ENCODE assay signal across 25 cellular contexts in the genomic region with DNA sequence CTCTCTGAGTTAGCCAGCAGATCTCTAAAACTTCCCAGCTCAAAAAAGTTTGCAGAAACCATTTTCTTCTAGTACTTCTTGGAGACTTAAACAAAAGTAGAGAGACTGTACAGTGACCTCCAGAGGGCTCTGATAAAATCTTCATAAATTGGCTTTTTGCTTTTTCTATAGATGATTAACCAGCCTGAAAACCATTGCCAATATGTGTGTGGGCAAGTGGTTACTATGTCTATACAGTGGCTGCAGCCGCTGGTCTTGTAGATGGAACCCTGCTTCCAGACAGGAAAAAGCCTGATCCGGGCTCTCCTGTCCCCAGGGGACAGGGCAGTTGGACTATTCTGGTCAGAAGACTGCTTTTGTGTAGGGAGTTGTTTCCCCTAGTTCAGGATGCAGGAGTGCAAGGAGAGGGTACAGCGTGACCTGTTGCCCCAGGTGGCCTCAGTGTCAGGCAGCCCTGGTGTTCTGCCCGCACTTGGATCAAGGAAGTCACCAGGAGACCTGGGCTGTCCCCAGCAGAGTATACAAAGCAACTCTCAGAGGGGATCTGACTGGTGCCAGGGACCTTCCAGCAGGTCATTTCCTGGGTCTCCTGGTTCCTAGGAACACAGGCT.
"Had no signal": no experiment of that assay in that cellular context is flagged by ENCODE, and none has a peak within 500 bp of the region (broad histone marks: within the 10 kb centered on the region; RNA-seq: fewer than 3 reads in every experiment).

No MANE protein-coding gene starts in this region.

- H3K27me3 ChIP-seq: adrenal gland, breast epithelium had no signal

- H3K4me1 ChIP-seq: breast epithelium had no signal

- H3K36me3 ChIP-seq: adrenal gland, breast epithelium had no signal

- H3K9me3 ChIP-seq: adrenal gland, breast epithelium had no signal

- DNase-seq: activated CD4-positive, alpha-beta T cell treated with anti-CD3 and anti-CD28 coated beads for 48 hours; activated CD4-positive, alpha-beta T cell treated with anti-CD3 and anti-CD28 coated beads, Interleukin-2, amount 50 U/mL, for 4 hours; activated CD4-positive, CD25-positive, alpha-beta regulatory T cell treated with anti-CD3 and anti-CD28 coated beads, Interleukin-2, amount 50 U/mL, for 72 hours; activated CD8-positive, alpha-beta memory T cell treated with anti-CD3 and anti-CD28 coated beads, Interleukin-2, amount 50 U/mL, for 48 hours; activated CD8-positive, alpha-beta T cell treated with anti-CD3 and anti-CD28 coated beads, Interleukin-2, amount 10 ng/mL, durations not matched to agents 7 days and 5 days; activated naive CD4-positive, alpha-beta T cell treated with anti-CD3 and anti-CD28 coated beads, Interleukin-2, amount 50 U/mL, for 16 hours; activated naive CD8-positive, alpha-beta T cell treated with anti-CD3 and anti-CD28 coated beads, Interleukin-2, amount 10 ng/mL, durations not matched to agents 7 days and 5 days; activated T-cell treated with anti-CD3 and anti-CD28 coated beads, Interleukin-2, amount 50 U/mL, for 1 hour; adrenal gland; anterior cingulate cortex; central memory CD4-positive, alpha-beta T cell; Karpas-422; MM.1S; NCI-H1105; NCI-H1436; NCI-H1694 treated with DMSO at 0.1 percent for 48 hours; NCI-H2029 treated with DMSO at 0.1 percent for 48 hours; NCI-H510A treated with DMSO at 0.1 percent for 48 hours; NCI-H69; SIG-M5; T-helper 17 cell; T-helper 9 cell had no signal

- H3K27ac ChIP-seq: adrenal gland, breast epithelium had no signal

- ATAC-seq: activated CD8-positive, alpha-beta T cell treated with anti-CD3 and anti-CD28 coated beads, Interleukin-2, amount 10 ng/mL, durations not matched to agents 7 days and 5 days; T-helper 17 cell; WTC11 had no signal

- FAIRE-seq: RCC 7860 had no signal

- H3K4me3 ChIP-seq: adrenal gland, breast epithelium had no signal
